Comparison of ENCODE assay signal across 21 cellular contexts in the genomic region with DNA sequence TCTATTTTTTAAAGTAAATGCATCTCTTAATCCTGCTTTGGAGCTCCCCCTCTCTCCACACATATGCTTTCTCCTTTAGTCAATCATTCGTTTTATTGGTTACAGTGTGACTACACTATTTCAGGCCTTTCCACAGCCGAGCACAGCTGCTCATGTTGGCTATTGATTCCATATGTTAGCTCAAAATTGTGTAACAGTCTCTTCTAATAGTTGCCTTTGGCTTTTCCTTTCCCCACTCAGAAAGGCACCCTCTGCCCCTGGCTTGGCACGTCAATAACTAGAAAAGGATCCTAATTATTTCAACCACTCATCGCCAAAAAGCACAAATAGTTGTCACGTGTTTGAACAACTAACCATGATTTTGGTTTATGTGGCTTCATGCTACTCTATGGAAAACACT.
"Had no signal": no experiment of that assay in that cellular context is flagged by ENCODE, and none has a peak within 500 bp of the region (broad histone marks: within the 10 kb centered on the region; RNA-seq: fewer than 3 reads in every experiment).

No MANE protein-coding gene starts in this region.

- DNase-seq: IMR-90, Karpas-422, KG1, MM.1S, NCI-H1092 treated with DMSO at 0.1 percent for 48 hours, NCI-H1436, NCI-H187, NCI-H2029, NCI-H2081 treated with DMSO at 0.1 percent for 48 hours, NCI-H2171 treated with DMSO at 0.1 percent for 48 hours, NCI-H524 treated with DMSO at 0.1 percent for 48 hours, NCI-H69, NCI-H774, Right ventricle myocardium superior, RPMI8226, SIG-M5, SK-N-SH, SW 1271 had no signal

- H3K27ac ChIP-seq: SJSA1 had no signal

- H3K36me3 ChIP-seq: SJSA1 had no signal

- H3K4me2 ChIP-seq: SK-N-SH had no signal

- H3K4me3 ChIP-seq: SJSA1 had no signal

- H3K9me3 ChIP-seq: SJSA1, SK-N-SH had no signal

- H3K4me1 ChIP-seq: SJSA1 had no signal

- ATAC-seq: HepG2 had no signal

- H3K27me3 ChIP-seq: SJSA1 had no signal

- FAIRE-seq: HepG2, RCC 7860 had no signal

- H3K9ac ChIP-seq: SK-N-SH had no signal
